8 cellular contexts compared by ENCODE assay signal in genomic region chr12:77685112-77685511, GRCh38.
A peak's percentile ranks its signal among the peaks of the same experiment; 100 is the strongest.
DNase-seq lines count a peak whose midpoint lies in the region; ATAC-seq and FAIRE-seq lines count a peak whose summit lies in the region.

No MANE protein-coding gene starts in this region.

- H3K27me3 ChIP-seq in ACC112 (ENCODE audit: insufficient read depth, low read length) (no peaks in the 10 kb centered on the region), trophoblast cell (ENCODE audit: insufficient read depth, low read length) (no peaks in the 10 kb centered on the region)

- no peak overlapping the region for H3K9ac ChIP-seq in trophoblast cell (ENCODE audit: low read length)

- ATAC-seq in HG03039 (IDR thresholded peaks at IDR 0.05; ENCODE audit: unreplicated experiment), result peak; percentile 61

- no peak overlapping the region for H3K18ac ChIP-seq in trophoblast cell (ENCODE audit: low read length)

- H2BK5ac ChIP-seq in trophoblast cell (ENCODE audit: low read depth, low read length, poor library complexity), result no peak overlapping the region

- H3K4me1 ChIP-seq in ACC112 (ENCODE audit: control insufficient read depth, insufficient read depth, low read length, unreplicated experiment) (peaks cover 6% of the 10 kb centered on the region), trophoblast cell (ENCODE audit: control insufficient read depth in 1 of 2, insufficient read depth in 2 of 2, low read length in 2 of 2) (no peaks in the 10 kb centered on the region)

- DNase-seq in GM18507 (ENCODE audit: extremely low spot score, insufficient read length, low read depth) (peak; percentile 5), NCI-H1930 (lab: John Stamatoyannopoulos, UW) (peak; percentile 34 to 42), germinal center (ENCODE audit: low spot score) (peak; percentile 4), trophoblast cell (peak; percentile 27 to 67)
- DNase-seq in stimulated activated naive CD4-positive, alpha-beta T cell treated with Interleukin-2 at 50 U/mL for 16 hours (lab: John Stamatoyannopoulos, UW), result no peak

- no peak overlapping the region for H3K4me2 ChIP-seq in trophoblast cell (ENCODE audit: low read length)

- H3K79me2 ChIP-seq in ACC112 (ENCODE audit: control insufficient read depth, insufficient read depth, low read length, unreplicated experiment), result no peaks in the 10 kb centered on the region
- no peaks in the 10 kb centered on the region for H3K79me2 ChIP-seq in trophoblast cell (ENCODE audit: control insufficient read depth, insufficient read depth, low read length, poor library complexity)

- H4K8ac ChIP-seq in trophoblast cell (ENCODE audit: low read depth, low read length), result no peak overlapping the region

- H2AK5ac ChIP-seq in trophoblast cell (ENCODE audit: low read length), result no peak overlapping the region

- no peaks in the 10 kb centered on the region for H3K9me3 ChIP-seq in trophoblast cell (ENCODE audit: insufficient read depth, low read depth, low read length)

- H3K23ac ChIP-seq in trophoblast cell (ENCODE audit: low read length), result no peak overlapping the region

- no peak overlapping the region for H3K14ac ChIP-seq in trophoblast cell (ENCODE audit: low read length)

- no peak overlapping the region for H4K12ac ChIP-seq in trophoblast cell (ENCODE audit: low read depth, low read length)

- no CpG with 5 or more reads among the region's 6 CpGs for WGBS in trophoblast cell (ENCODE audit: extremely low coverage, insufficient coverage, insufficient read length)

- H3K36me3 ChIP-seq in ACC112 (ENCODE audit: insufficient read depth, low read length), result no peaks in the 10 kb centered on the region
- H3K36me3 ChIP-seq in trophoblast cell (ENCODE audit: control insufficient read depth in 1 of 2, insufficient read depth in 2 of 2, low read length in 2 of 2), result no peaks in the 10 kb centered on the region

- H2AFZ ChIP-seq in ACC112 (ENCODE audit: low read length, unreplicated experiment) (peak overlapping the region; percentile 71), trophoblast cell (ENCODE audit: insufficient read depth, low read length, poor library complexity) (no peak overlapping the region)

- H2BK120ac ChIP-seq in trophoblast cell (ENCODE audit: insufficient read depth, low read length, poor library complexity), result no peak overlapping the region

- no peak overlapping the region for H3K4ac ChIP-seq in trophoblast cell (ENCODE audit: low read depth, low read length)

- H3K27ac ChIP-seq in ACC112 (ENCODE audit: low read depth, low read length) (no peak overlapping the region), trophoblast cell (ENCODE audit: low read depth, low read length) (no peak overlapping the region)

- FAIRE-seq in GM18507 (lab: Jason Lieb, UNC), result peak; percentile 84
- peak; percentile 79 for FAIRE-seq in TTC549 (lab: Jason Lieb, UNC)

- H3K4me3 ChIP-seq in ACC112 (ENCODE audit: low read depth, low read length), result 0 out of 2 replicates have a peak overlapping the region, but pooled peaks have one; percentile 10
- no peak overlapping the region for H3K4me3 ChIP-seq in trophoblast cell (ENCODE audit: low read depth, low read length)

- no peak overlapping the region for H2BK12ac ChIP-seq in trophoblast cell (ENCODE audit: low read length)

- no peaks in the 10 kb centered on the region for H3K79me1 ChIP-seq in trophoblast cell (ENCODE audit: low read length)

- H4K91ac ChIP-seq in trophoblast cell (ENCODE audit: low read depth, low read length), result no peak overlapping the region
